Comparison of ENCODE assay signal across 1 cellular context in the genomic region with DNA sequence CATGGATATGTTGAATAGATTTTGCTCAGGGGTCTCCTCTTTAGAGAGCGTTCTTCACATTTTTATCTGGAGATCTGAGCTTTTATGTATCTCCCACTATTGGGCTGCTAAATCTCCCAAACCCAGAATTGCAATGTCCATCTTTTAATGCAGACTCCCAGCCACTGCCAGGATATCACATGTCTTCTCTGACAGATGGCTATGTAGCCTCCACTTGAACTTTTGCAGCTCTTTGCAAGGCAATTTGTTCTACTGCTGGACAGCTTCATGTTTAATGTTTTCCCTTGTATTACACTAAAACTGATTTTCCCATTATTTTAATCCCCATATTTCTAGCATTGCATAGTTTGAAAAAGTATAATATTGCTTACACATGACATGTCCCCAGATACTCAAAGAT.
TF ChIP-seq lines count a peak whose summit lies in the region.

No MANE protein-coding gene starts in this region.

TF ChIP-seq in SK-N-SH, 30 proteins besides CTCF, POLR2A, EP300 and RAD21 (continued from another document):
- TF ChIP-seq SIN3A (IDR thresholded peaks at IDR 0.05; ENCODE audit: borderline replicate concordance, low read depth, low read length) = no peak
- no peak for TF ChIP-seq POLR2AphosphoS5 (IDR thresholded peaks at IDR 0.05; ENCODE audit: low read depth, low read length)
- TF ChIP-seq, protein P1, sequence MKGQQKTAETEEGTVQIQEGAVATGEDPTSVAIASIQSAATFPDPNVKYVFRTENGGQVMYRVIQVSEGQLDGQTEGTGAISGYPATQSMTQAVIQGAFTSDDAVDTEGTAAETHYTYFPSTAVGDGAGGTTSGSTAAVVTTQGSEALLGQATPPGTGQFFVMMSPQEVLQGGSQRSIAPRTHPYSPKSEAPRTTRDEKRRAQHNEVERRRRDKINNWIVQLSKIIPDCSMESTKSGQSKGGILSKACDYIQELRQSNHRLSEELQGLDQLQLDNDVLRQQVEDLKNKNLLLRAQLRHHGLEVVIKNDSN (IDR thresholded peaks at IDR 0.05; ENCODE audit: borderline replicate concordance, low read depth) = no peak
- no peak for TF ChIP-seq NFIC (IDR thresholded peaks at IDR 0.05; ENCODE audit: borderline replicate concordance)
- TF ChIP-seq EZH2phosphoT487 (IDR thresholded peaks at IDR 0.05; ENCODE audit: borderline replicate concordance, low read depth) = no peak
- no peak for TF ChIP-seq ELF1 (IDR thresholded peaks at IDR 0.05)
- TF ChIP-seq TCF12 (IDR thresholded peaks at IDR 0.05) = no peak
